Comparison of ENCODE assay signal across 9 cellular contexts in the genomic region with DNA sequence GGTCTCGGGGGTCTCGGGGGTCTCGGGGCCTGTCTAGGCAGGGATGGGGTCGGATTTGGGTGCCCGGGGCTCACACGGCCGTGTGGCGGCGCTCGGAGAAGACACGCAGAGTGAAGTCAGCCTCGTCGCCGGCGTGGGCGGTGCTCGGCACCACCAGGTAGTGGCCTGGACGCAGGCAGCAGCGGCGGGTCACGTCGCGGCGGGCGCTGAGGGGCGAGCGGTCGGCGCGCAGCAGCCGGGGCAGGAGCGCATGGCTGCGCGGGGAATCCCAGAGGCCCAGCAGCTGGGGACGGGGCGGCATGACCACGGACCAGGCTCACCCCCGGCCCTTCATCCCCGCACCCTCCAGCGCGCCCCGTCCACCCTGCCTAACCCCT. TPM values are rescaled to one million over a fixed set of nuclear protein-coding genes. Genes with fewer than 3 reads are reported as not detected.
DNase-seq lines count a peak whose midpoint lies in the region; ATAC-seq and TF ChIP-seq lines count a peak whose summit lies in the region.
"Had no signal": no experiment of that assay in that cellular context is flagged by ENCODE, and none has a peak within 500 bp of the region (broad histone marks: within the 10 kb centered on the region; RNA-seq: fewer than 3 reads in every experiment).

No MANE protein-coding gene starts in this region.

- H3K27ac ChIP-seq in gastroesophageal sphincter = peak overlapping the region in 3 of 4 donors; percentile 45 to 69 (median 65)
- H3K27ac ChIP-seq: HL-60 had no signal

- H3K4me1 ChIP-seq in gastroesophageal sphincter = peaks cover 0 to 49% (median 0%) of the 10 kb centered on the region in 3 donors

- peaks cover 0 to 12% of the 10 kb centered on the region in 2 donors for H3K36me3 ChIP-seq in gastroesophageal sphincter

- no CpG with 5 or more reads among the region's 42 CpGs for WGBS in gastroesophageal sphincter (ENCODE audit: low coverage in 1 of 2), 2 donors

- no peaks in the 10 kb centered on the region for H3K9me3 Mint-ChIP-seq in activated T-cell treated with anti-CD3 and anti-CD28 coated beads, Interleukin-2, amount 50 U/mL, for 4 hours

- no peak for TF ChIP-seq CTCF in gastroesophageal sphincter (IDR thresholded peaks at IDR 0.05)

- intact Hi-C loops in sciatic nerve (cut with DNase I) = no loop called here

- peak; percentile 20 to 27 for ATAC-seq in activated T-cell treated with anti-CD3 and anti-CD28 coated beads, Interleukin-2, amount 50 U/mL, for 4 hours
- ATAC-seq in gastroesophageal sphincter (peak; percentile 29), sciatic nerve (peak; percentile 1), GM19397 (IDR thresholded peaks at IDR 0.05; ENCODE audit: unreplicated experiment) (no peak)

- peak overlapping the region in 1 of 2 donors; percentile 48 for H3K4me3 ChIP-seq in gastroesophageal sphincter

- TF ChIP-seq EP300 in gastroesophageal sphincter (IDR thresholded peaks at IDR 0.05) = no peak

- H3K36me3 Mint-ChIP-seq in activated T-cell treated with anti-CD3 and anti-CD28 coated beads, Interleukin-2, amount 50 U/mL, for 4 hours (ENCODE audit: insufficient read depth) = peaks cover 2% of the 10 kb centered on the region

- H3K9me3 ChIP-seq in gastroesophageal sphincter = no peaks in the 10 kb centered on the region

- no peaks in the 10 kb centered on the region for H3K27me3 ChIP-seq in gastroesophageal sphincter

- DNase-seq in D341Med (ENCODE audit: low spot score) (peak; percentile 74), NCI-H345 (lab: John Stamatoyannopoulos, UW) (peak; percentile 71), sciatic nerve (ENCODE audit: low spot score) (peak; percentile 75), SHP77 treated with DMSO at 0.1 percent for 48 hours (lab: John Stamatoyannopoulos, UW) (no peak), cerebellum (ENCODE audit: low spot score) (no peak)
- peak; percentile 64 for DNase-seq in activated T-cell treated with anti-CD3 and anti-CD28 coated beads, Interleukin-2, amount 50 U/mL, for 4 hours

- peak overlapping the region; percentile 24 for H3K4me3 Mint-ChIP-seq in activated T-cell treated with anti-CD3 and anti-CD28 coated beads, Interleukin-2, amount 50 U/mL, for 4 hours

- H3K4me1 Mint-ChIP-seq in activated T-cell treated with anti-CD3 and anti-CD28 coated beads, Interleukin-2, amount 50 U/mL, for 4 hours (ENCODE audit: low read depth) = peaks cover 39% of the 10 kb centered on the region

- TF ChIP-seq POLR2A in gastroesophageal sphincter (IDR thresholded peaks at IDR 0.05) = no peak

- peaks cover 2% of the 10 kb centered on the region for H3K27me3 Mint-ChIP-seq in activated T-cell treated with anti-CD3 and anti-CD28 coated beads, Interleukin-2, amount 50 U/mL, for 4 hours (ENCODE audit: low read depth)

RNA-seq across cellular contexts. Expression of a gene that starts 8.2 kb away (rescaled TPM):
- 1 to 10 TPM in 2 of 3 donors, under 1 TPM in 1; 0.99 to 1.1 (median 1.0) TPM for total RNA-seq in activated T-cell treated with anti-CD3 and anti-CD28 coated beads, Interleukin-2, amount 50 U/mL, for 4 hours
- total RNA-seq in gastroesophageal sphincter (1 to 10 TPM in 2 of 4 donors, under 1 TPM in 1, not detected in 1; 0.93 to 2.2 (median 1.1) TPM), sciatic nerve (5.6 TPM), cerebellum (0.54 TPM)

RNA-seq across cellular contexts. Expression of a gene that starts 37.3 kb away (rescaled TPM):
- not detected for total RNA-seq in activated T-cell treated with anti-CD3 and anti-CD28 coated beads, Interleukin-2, amount 50 U/mL, for 4 hours
- 10 to 100 TPM in 1 of 4 donors, not detected in 3; 25.8 TPM for total RNA-seq in gastroesophageal sphincter
- not detected for total RNA-seq in sciatic nerve
- total RNA-seq in cerebellum = not detected

RNA-seq across cellular contexts. Expression of a gene that starts 53.0 kb away (rescaled TPM):
- not detected for total RNA-seq in activated T-cell treated with anti-CD3 and anti-CD28 coated beads, Interleukin-2, amount 50 U/mL, for 4 hours
- 10 to 100 TPM in 1 of 4 donors, 1 to 10 TPM in 2, not detected in 1; 2.1 to 58.4 (median 9.8) TPM for total RNA-seq in gastroesophageal sphincter
- not detected for total RNA-seq in sciatic nerve
- not detected for total RNA-seq in cerebellum

Comparison
In these comparisons a context has a peak if more than half of its experiments do, and no peak if none do; other contexts are left out.
1. DNase-seq: peak in D341Med (single experiment), NCI-H345 (single experiment), activated T-cell treated with anti-CD3 and anti-CD28 coated beads, Interleukin-2, amount 50 U/mL, for 4 hours (single experiment) and sciatic nerve (single experiment); none in SHP77 treated with DMSO at 0.1 percent for 48 hours (single experiment) and cerebellum (single experiment).